8 cellular contexts compared by ENCODE assay signal in the genomic region with DNA sequence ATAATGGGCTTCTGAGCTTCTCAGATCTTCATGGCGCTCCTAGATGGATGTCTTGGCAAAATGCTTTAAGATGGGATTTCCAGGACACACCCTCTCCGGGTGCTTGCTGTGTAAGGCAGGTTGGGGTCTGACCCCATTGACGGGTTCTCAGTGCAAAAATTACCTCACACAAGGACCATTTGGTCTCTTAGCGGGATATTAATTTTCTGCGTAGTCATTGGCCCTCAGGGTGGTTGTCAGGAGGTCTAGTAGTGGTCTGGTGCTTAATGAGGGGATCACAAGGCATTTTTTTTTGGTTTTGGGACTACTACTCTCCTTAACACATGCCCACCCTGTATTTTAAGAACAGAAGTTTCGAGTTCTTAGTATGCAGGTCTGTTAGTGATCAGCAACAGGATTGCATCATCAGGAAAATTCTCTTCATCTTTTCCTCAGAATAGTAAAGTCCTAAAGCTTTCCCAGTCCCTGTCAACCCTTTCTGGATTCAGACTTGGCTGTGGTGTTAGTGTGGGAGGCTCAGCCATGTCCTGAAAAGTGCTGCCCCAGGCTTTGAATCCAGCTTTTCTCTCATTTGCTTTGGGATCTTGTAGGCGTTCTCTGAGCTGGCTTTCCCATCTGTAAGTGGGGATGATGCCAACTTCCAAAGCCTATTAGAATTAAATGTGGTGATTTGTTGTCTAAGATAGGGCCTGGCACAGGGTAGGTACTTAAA. TPM values are rescaled to one million over a fixed set of nuclear protein-coding genes. Genes with fewer than 3 reads are reported as not detected.
A peak's percentile ranks its signal among the peaks of the same experiment; 100 is the strongest.
DNase-seq lines count a peak whose midpoint lies in the region; ATAC-seq and TF ChIP-seq lines count a peak whose summit lies in the region.

No MANE protein-coding gene starts in this region.

- H3K9me3 ChIP-seq in esophagus squamous epithelium (no peaks in the 10 kb centered on the region), psoas muscle (no peaks in the 10 kb centered on the region)

- H3K4me3 ChIP-seq in esophagus squamous epithelium (peak overlapping the region; percentile 71 to 97 (median 73)), psoas muscle (peak overlapping the region; percentile 96)

- peaks cover 64 to 82% (median 72%) of the 10 kb centered on the region in 3 donors for H3K4me1 ChIP-seq in esophagus squamous epithelium
- peaks cover 58% of the 10 kb centered on the region for H3K4me1 ChIP-seq in psoas muscle

- H3K27me3 ChIP-seq in esophagus squamous epithelium (no peaks in the 10 kb centered on the region), psoas muscle (ENCODE audit: insufficient read depth in 3 of 3, low read length in 2 of 3) (no peaks in the 10 kb centered on the region)

- WGBS in esophagus squamous epithelium, 2 donors = 43 to 47% methylated on average over 7 of the region's 7 CpGs
- 29 to 54% (median 38%) methylated on average over 7 of the region's 7 CpGs for WGBS in psoas muscle, 3 donors

- H3K36me3 ChIP-seq in esophagus squamous epithelium = peaks cover 0 to 24% (median 10%) of the 10 kb centered on the region in 3 donors
- peaks cover 4 to 16% of the 10 kb centered on the region in 2 donors for H3K36me3 ChIP-seq in psoas muscle (ENCODE audit: insufficient read depth in 1 of 2, low read depth in 1 of 2)

- intact Hi-C loops in esophagus squamous epithelium (cut with DNase I) (no loop called here), psoas muscle (cut with DNase I) (no loop called here)

- no peak for TF ChIP-seq POLR2A in esophagus squamous epithelium (IDR thresholded peaks at IDR 0.05)

- DNase-seq in ELR (ENCODE audit: low read depth) (peak; percentile 19), RWPE1 (ENCODE audit: low spot score) (no peak), esophagus squamous epithelium (lab: John Stamatoyannopoulos, UW) (no peak), psoas muscle (no peak), SIG-M5 (lab: John Stamatoyannopoulos, UW) (no peak), mucosa of gallbladder (ENCODE audit: low spot score) (no peak), GM10266 (ENCODE audit: extremely low spot score) (no peak)

- H3K27ac ChIP-seq in RWPE1 (peak overlapping the region; percentile 20; the same call in 1 of the 2 replicates), esophagus squamous epithelium (peak overlapping the region; percentile 12 to 95 (median 76)), psoas muscle (peak overlapping the region; percentile 96)

- TF ChIP-seq CTCF in RWPE1 (conservative IDR thresholded peaks at IDR 0.05; ENCODE audit: low read depth) = no peak
- no peak for TF ChIP-seq CTCF in esophagus squamous epithelium (IDR thresholded peaks at IDR 0.05)
- no peak for TF ChIP-seq CTCF in psoas muscle (IDR thresholded peaks at IDR 0.05)
- TF ChIP-seq CTCF in GM10266 (IDR thresholded peaks at IDR 0.05; ENCODE audit: control insufficient read depth, insufficient read depth, low read depth, missing control alignments) = no peak

- POLR2A ChIA-PET in RWPE1 (lab: Yijun Ruan, JAX; ENCODE audit: low non-redundant PET) = interaction anchor here (0.6 kb wide), 1 partner anchor 126 kb away, joined by 4 read pairs; no protein-coding TSS in a partner anchor

- CTCF ChIA-PET in RWPE1 (lab: Yijun Ruan, JAX) = interaction anchor here (1.3 kb wide), 1 partner anchor 44 kb away, joined by 5 read pairs; no protein-coding TSS in a partner anchor

- ATAC-seq in psoas muscle (no peak), GM21381 (IDR thresholded peaks at IDR 0.05; ENCODE audit: unreplicated experiment) (no peak)

RNA-seq across cellular contexts. Expression of gene ALKBH5, which starts 2.8 kb away (rescaled TPM):
- total RNA-seq in esophagus squamous epithelium (10 to 100 TPM; 55.8 to 58.9 (median 56.9) TPM), psoas muscle (100 to 1,000 TPM; 202 to 219 (median 211) TPM), mucosa of gallbladder (123 TPM)
- 100 to 1,000 TPM in 2 of 3 donors, 10 to 100 TPM in 1; 91.7 to 235 (median 111) TPM for polyA plus RNA-seq in psoas muscle

RNA-seq across cellular contexts. Expression of gene LLGL1, which starts 39.0 kb away (rescaled TPM):
- total RNA-seq in esophagus squamous epithelium (10 to 100 TPM; 25.7 to 30.3 (median 28.0) TPM), psoas muscle (1 to 10 TPM; 6.6 to 9.4 (median 8.5) TPM), mucosa of gallbladder (19.6 TPM)
- polyA plus RNA-seq in psoas muscle = 1 to 10 TPM; 5.1 to 9.5 (median 6.2) TPM

Comparison
In these comparisons a context has a peak if more than half of its experiments do, and no peak if none do; other contexts are left out.
1. H3K27ac ChIP-seq: peak in every context shown above with its lines; median percentile 96 in psoas muscle; 76 in esophagus squamous epithelium; 20 in RWPE1.